Comparison of ENCODE assay signal across 28 cellular contexts in genomic region chr4:4759883-4760282, GRCh38.
"Had no signal": no experiment of that assay in that cellular context is flagged by ENCODE, and none has a peak within 500 bp of the region (broad histone marks: within the 10 kb centered on the region; RNA-seq: fewer than 3 reads in every experiment).

No MANE protein-coding gene starts in this region.

- H3K4me2 ChIP-seq: PC-9 had no signal

- H3K27ac ChIP-seq: ascending aorta, cardiac muscle cell, PC-9, RWPE1, WERI-Rb-1 had no signal

- H3K4me1 ChIP-seq: ascending aorta had no signal

- H2AFZ ChIP-seq: PC-9 had no signal

- DNase-seq: activated CD4-positive, alpha-beta T cell treated with anti-CD3 and anti-CD28 coated beads for 1 hour; activated CD4-positive, alpha-beta T cell treated with anti-CD3 and anti-CD28 coated beads for 48 hours; activated CD4-positive, alpha-beta T cell treated with anti-CD3 and anti-CD28 coated beads, Interleukin-2, amount 50 U/mL, for 4 hours; activated CD4-positive, CD25-positive, alpha-beta regulatory T cell; activated CD8-positive, alpha-beta T cell treated with anti-CD3 and anti-CD28 coated beads for 36 hours; activated naive CD4-positive, alpha-beta T cell; activated naive CD4-positive, alpha-beta T cell treated with anti-CD3 and anti-CD28 coated beads, Interleukin-2, amount 50 U/mL, for 16 hours; activated naive CD8-positive, alpha-beta T cell treated with anti-CD3 and anti-CD28 coated beads for 36 hours; activated T-cell treated with anti-CD3 and anti-CD28 coated beads, Interleukin-2, amount 50 U/mL, for 1 hour; activated T-cell treated with anti-CD3 and anti-CD28 coated beads, Interleukin-2, amount 50 U/mL, for 72 hours; amygdala; MM.1S; MV-4-11; NCI-H1092; NCI-H146; NCI-H187; NCI-H2081; NCI-H2171 treated with DMSO at 0.1 percent for 48 hours; NCI-H2227 treated with DMSO at 0.1 percent for 48 hours; NCI-H446 treated with DMSO at 0.1 percent for 48 hours; PC-9; SIG-M5; T1000 had no signal

- H3K4me3 ChIP-seq: ascending aorta, cardiac muscle cell, PC-9 had no signal

- H3K36me3 ChIP-seq: ascending aorta, cardiac muscle cell, WERI-Rb-1 had no signal

- H3K27me3 ChIP-seq: ascending aorta, cardiac muscle cell had no signal

- H3K9ac ChIP-seq: KMS-11 had no signal

- H3K9me3 ChIP-seq: ascending aorta had no signal
